12 cellular contexts compared by ENCODE assay signal in the genomic region with DNA sequence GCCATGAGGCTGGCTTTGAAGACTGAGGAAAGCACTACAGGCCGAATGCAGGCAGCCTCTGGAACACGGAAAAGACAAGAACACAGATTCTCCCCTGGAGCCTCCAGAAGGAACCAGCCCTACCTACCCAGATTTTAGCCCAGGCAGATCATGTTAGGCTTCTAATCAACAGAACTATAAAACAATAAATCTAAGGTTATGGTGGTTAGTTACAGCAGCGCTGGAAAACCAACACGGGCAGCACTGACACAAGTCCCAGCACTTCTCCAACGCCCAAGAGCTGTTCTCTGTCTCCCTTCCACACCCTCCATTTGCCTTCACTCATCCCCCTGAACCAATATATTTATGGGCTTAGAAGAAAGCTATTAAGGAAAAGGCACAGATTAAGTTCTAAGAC. TPM values are rescaled to one million over a fixed set of nuclear protein-coding genes. Genes with fewer than 3 reads are reported as not detected.
DNase-seq lines count a peak whose midpoint lies in the region; ATAC-seq, FAIRE-seq and TF ChIP-seq lines count a peak whose summit lies in the region.
"Had no signal": no experiment of that assay in that cellular context is flagged by ENCODE, and none has a peak within 500 bp of the region (broad histone marks: within the 10 kb centered on the region; RNA-seq: fewer than 3 reads in every experiment).

No MANE protein-coding gene starts in this region.

- no peak overlapping the region for H3K4me3 ChIP-seq in CD8-positive, alpha-beta memory T cell (ENCODE audit: low read length)
- H3K4me3 ChIP-seq in endocrine pancreas (ENCODE audit: control insufficient read depth, insufficient read depth, low read length) = no peak overlapping the region
- no peak overlapping the region for H3K4me3 ChIP-seq in pancreas

- 48 to 53% methylated on average over 5 of the region's 5 CpGs for WGBS in pancreas, 2 donors

- ATAC-seq in pancreas (peak in 1 of 4 donors; percentile 6), left lobe of liver (no peak)

- no peaks in the 10 kb centered on the region for H3K36me3 ChIP-seq in CD8-positive, alpha-beta memory T cell (ENCODE audit: insufficient read depth, low read length)
- H3K36me3 ChIP-seq in endocrine pancreas (ENCODE audit: control insufficient read depth, insufficient read depth, low read length) (no peaks in the 10 kb centered on the region), pancreas (no peaks in the 10 kb centered on the region)

- peaks cover 0 to 2% of the 10 kb centered on the region in 2 donors for H3K27me3 Mint-ChIP-seq in CD8-positive, alpha-beta memory T cell

- no peaks in the 10 kb centered on the region for H3K9me3 ChIP-seq in CD8-positive, alpha-beta memory T cell (ENCODE audit: low read length)
- H3K9me3 ChIP-seq in endocrine pancreas (ENCODE audit: control insufficient read depth, low read length) = no peaks in the 10 kb centered on the region
- H3K9me3 ChIP-seq in pancreas = no peaks in the 10 kb centered on the region

- H3K4me3 Mint-ChIP-seq in CD8-positive, alpha-beta memory T cell = peak overlapping the region; percentile 67 to 88 (median 77)

- intact Hi-C loops in pancreas (cut with DNase I) = no loop called here

- H3K4me1 Mint-ChIP-seq in CD8-positive, alpha-beta memory T cell = peaks cover 85 to 93% (median 91%) of the 10 kb centered on the region in 3 donors

- no peak for DNase-seq in CD8-positive, alpha-beta memory T cell
- DNase-seq in RWPE1 (ENCODE audit: low spot score) = no peak
- no peak for DNase-seq in pancreas
- DNase-seq in left lobe of liver (ENCODE audit: low spot score) = no peak
- DNase-seq in NCI-H2107 treated with DMSO at 0.1 percent for 48 hours (lab: John Stamatoyannopoulos, UW; ENCODE audit: unreplicated experiment) = no peak
- no peak for DNase-seq in retina
- no peak for DNase-seq in cerebellar cortex (ENCODE audit: low spot score)
- DNase-seq: activated CD4-positive, CD25-positive, alpha-beta regulatory T cell treated with anti-CD3 and anti-CD28 coated beads, Interleukin-2, amount 50 U/mL, for 72 hours; NCI-H2227 treated with DMSO at 0.1 percent for 48 hours; SHP77 had no signal

- POLR2A ChIA-PET in CD8-positive, alpha-beta memory T cell (lab: Charles Lee) = interaction anchor here (1.3 kb wide), 1 partner anchor 9 kb away, joined by 3 read pairs; no protein-coding TSS in a partner anchor
- POLR2A ChIA-PET in RWPE1 (lab: Yijun Ruan, JAX; ENCODE audit: low non-redundant PET) = no interaction called here

- peaks cover 0 to 29% (median 15%) of the 10 kb centered on the region in 3 donors for H3K36me3 Mint-ChIP-seq in CD8-positive, alpha-beta memory T cell

- H3K27ac ChIP-seq in CD8-positive, alpha-beta memory T cell (ENCODE audit: low read depth, low read length) = no peak overlapping the region
- H3K27ac ChIP-seq in RWPE1 (peak overlapping the region; percentile 69), pancreas (peak overlapping the region in 3 of 4 donors; percentile 13 to 53 (median 20))

- no peak for TF ChIP-seq CTCF in RWPE1 (conservative IDR thresholded peaks at IDR 0.05; ENCODE audit: low read depth)
- TF ChIP-seq CTCF in pancreas (IDR thresholded peaks at IDR 0.05) = no peak

- no peak for FAIRE-seq in pancreas (lab: Jason Lieb, UNC)
- FAIRE-seq: urothelium cell line had no signal

- CTCF ChIA-PET in CD8-positive, alpha-beta memory T cell (lab: Charles Lee) = interaction anchor here (0.9 to 1.2 kb wide), 3 partner anchors 21 to 43 kb away, joined by 3 read pairs; no protein-coding TSS in a partner anchor
- CTCF ChIA-PET in RWPE1 (lab: Yijun Ruan, JAX) = no interaction called here

- H3K9ac ChIP-seq in endocrine pancreas (ENCODE audit: control insufficient read depth, insufficient read depth, low read length) = peak overlapping the region; percentile 17

- H3K27ac Mint-ChIP-seq in CD8-positive, alpha-beta memory T cell = peak overlapping the region; percentile 44 to 98 (median 50)

- no peaks in the 10 kb centered on the region for H3K9me3 Mint-ChIP-seq in CD8-positive, alpha-beta memory T cell

- peaks cover 92% of the 10 kb centered on the region for H3K4me1 ChIP-seq in CD8-positive, alpha-beta memory T cell (ENCODE audit: insufficient read depth, low read length)
- H3K4me1 ChIP-seq in endocrine pancreas (ENCODE audit: control insufficient read depth, insufficient read depth, low read length) (peaks cover 10% of the 10 kb centered on the region), pancreas (peaks cover 23 to 57% (median 41%) of the 10 kb centered on the region in 3 donors)

- H3K27me3 ChIP-seq in CD8-positive, alpha-beta memory T cell (ENCODE audit: insufficient read depth, low read length, poor library complexity, severe bottlenecking) = no peaks in the 10 kb centered on the region
- H3K27me3 ChIP-seq in endocrine pancreas (ENCODE audit: control insufficient read depth, insufficient read depth, low read length) (no peaks in the 10 kb centered on the region), pancreas (no peaks in the 10 kb centered on the region)

RNA-seq across cellular contexts. Expression of gene ANKRD11, which starts 7.5 kb away (rescaled TPM):
- 100 to 1,000 TPM; 130 to 150 TPM for total RNA-seq in CD8-positive, alpha-beta memory T cell
- 39.8 TPM for polyA plus RNA-seq in CD8-positive, alpha-beta memory T cell
- 10 to 100 TPM; 43.9 to 74.0 (median 44.9) TPM for total RNA-seq in pancreas
- polyA plus RNA-seq in pancreas = 10 to 100 TPM; 47.0 to 74.0 TPM
- 50.7 TPM for total RNA-seq in left lobe of liver

RNA-seq across cellular contexts. Expression of gene SPG7, which starts 25.4 kb away (rescaled TPM):
- total RNA-seq in CD8-positive, alpha-beta memory T cell = 10 to 100 TPM; 77.4 to 79.5 TPM
- 48.2 TPM for polyA plus RNA-seq in CD8-positive, alpha-beta memory T cell
- 10 to 100 TPM; 25.7 to 56.2 (median 44.5) TPM for total RNA-seq in pancreas
- polyA plus RNA-seq in pancreas = 100 to 1,000 TPM; 164 to 212 TPM
- 68.1 TPM for total RNA-seq in left lobe of liver
